Comparison of ENCODE assay signal across 1 cellular context in the genomic region with DNA sequence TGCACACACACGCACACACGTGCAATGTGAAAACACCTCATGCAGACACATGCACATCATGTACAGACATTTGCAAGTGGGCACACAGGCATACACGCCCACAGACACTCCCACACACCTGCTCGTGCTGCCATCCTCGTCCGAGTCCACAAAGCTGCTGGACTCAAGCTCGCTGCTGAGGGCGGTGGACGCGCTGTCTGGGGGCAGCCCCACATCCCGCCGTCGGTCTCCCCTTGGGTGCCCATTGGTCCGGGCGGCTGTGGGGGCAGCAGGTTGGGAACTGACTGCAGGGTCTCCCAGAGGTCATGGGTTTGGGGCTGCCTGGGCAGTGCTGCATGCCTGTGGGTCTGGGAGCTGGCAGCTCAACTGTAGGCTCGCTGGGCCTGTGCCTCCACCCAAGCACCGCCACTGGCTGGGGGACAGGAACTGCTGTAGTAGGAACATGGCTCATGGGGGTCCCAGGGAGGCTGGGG.
A peak's percentile ranks its signal among the peaks of the same experiment; 100 is the strongest.
TF ChIP-seq lines count a peak whose summit lies in the region.

No MANE protein-coding gene starts in this region.

TF ChIP-seq in GM12878, 131 proteins besides CTCF, POLR2A, EP300 and RAD21:
- TF ChIP-seq SIN3A (IDR thresholded peaks at IDR 0.05; ENCODE audit: low read depth, low read length) (no peak), CREM (IDR thresholded peaks at IDR 0.05; ENCODE audit: low read depth) (no peak), IRF3 (IDR thresholded peaks at IDR 0.05) (no peak), JUND (IDR thresholded peaks at IDR 0.05; ENCODE audit: low read depth, low read length) (no peak), MTA2 (IDR thresholded peaks at IDR 0.05; ENCODE audit: low read depth) (no peak), PBX3 (IDR thresholded peaks at IDR 0.05; ENCODE audit: insufficient replicate concordance, low read depth, low read length) (peak; percentile 10), JUNB (IDR thresholded peaks at IDR 0.05) (no peak), ZNF274 (IDR thresholded peaks at IDR 0.05; ENCODE audit: insufficient read depth, insufficient read length) (no peak), SMAD1 (IDR thresholded peaks at IDR 0.05; ENCODE audit: low read depth, partially characterized antibody) (no peak), IKZF2 (IDR thresholded peaks at IDR 0.05) (no peak)
- TF ChIP-seq, protein P1, sequence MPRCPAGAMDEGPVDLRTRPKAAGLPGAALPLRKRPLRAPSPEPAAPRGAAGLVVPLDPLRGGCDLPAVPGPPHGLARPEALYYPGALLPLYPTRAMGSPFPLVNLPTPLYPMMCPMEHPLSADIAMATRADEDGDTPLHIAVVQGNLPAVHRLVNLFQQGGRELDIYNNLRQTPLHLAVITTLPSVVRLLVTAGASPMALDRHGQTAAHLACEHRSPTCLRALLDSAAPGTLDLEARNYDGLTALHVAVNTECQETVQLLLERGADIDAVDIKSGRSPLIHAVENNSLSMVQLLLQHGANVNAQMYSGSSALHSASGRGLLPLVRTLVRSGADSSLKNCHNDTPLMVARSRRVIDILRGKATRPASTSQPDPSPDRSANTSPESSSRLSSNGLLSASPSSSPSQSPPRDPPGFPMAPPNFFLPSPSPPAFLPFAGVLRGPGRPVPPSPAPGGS (IDR thresholded peaks at IDR 0.05; ENCODE audit: borderline replicate concordance, insufficient read depth, low read depth, low read length, poor library complexity, severe bottlenecking), result peak; percentile 95
